10 cellular contexts compared by ENCODE assay signal in the genomic region with DNA sequence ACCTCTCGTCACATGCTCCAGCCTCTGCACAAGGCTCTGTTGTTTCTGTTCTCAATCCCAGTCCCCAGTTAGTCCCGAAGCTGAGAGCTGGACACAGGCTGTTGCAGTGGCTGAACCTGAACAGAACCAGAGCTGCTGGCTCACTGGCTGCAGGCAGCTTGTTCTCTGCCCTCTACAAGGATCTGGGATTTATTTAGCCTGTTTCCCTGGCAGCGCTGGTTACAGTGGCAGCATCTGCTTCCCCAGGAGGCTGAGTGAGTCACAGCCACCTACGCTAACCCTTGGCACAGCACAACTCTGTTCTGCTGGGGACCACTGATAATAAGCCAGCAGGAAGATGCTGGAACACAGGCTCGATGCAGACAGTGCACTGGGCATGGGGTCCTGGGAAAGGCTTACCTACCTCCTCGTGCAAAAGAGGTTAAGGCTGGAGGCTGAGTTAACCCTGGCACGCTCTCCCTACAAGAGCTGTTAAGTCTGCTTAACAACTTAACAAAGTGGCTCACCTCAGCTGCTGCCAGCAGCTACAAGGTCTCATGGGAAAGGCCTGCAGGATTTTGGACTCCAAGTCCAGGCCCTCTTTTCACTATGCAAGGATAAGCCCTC.
DNase-seq lines count a peak whose midpoint lies in the region; ATAC-seq and TF ChIP-seq lines count a peak whose summit lies in the region.
"Had no signal": no experiment of that assay in that cellular context is flagged by ENCODE, and none has a peak within 500 bp of the region (broad histone marks: within the 10 kb centered on the region; RNA-seq: fewer than 3 reads in every experiment).

No MANE protein-coding gene starts in this region.

- no peak overlapping the region for H3K27ac ChIP-seq in RWPE1

- ATAC-seq in GM21367 (IDR thresholded peaks at IDR 0.05; ENCODE audit: unreplicated experiment) = no peak
- ATAC-seq: stimulated activated naive B cell treated with anti-CD40 and anti-IgM and Interleukin-4, amounts not matched to agents 10 μg/mL and 1 μg/mL and 100 μg/mL, for 72 hours had no signal

- DNase-seq in GM03348 (ENCODE audit: low spot score) = peak; percentile 86
- DNase-seq in RWPE1 (ENCODE audit: low spot score) = peak; percentile 68
- peak; percentile 75 for DNase-seq in fibroblast of peridontal ligament (ENCODE audit: extremely low read depth)
- DNase-seq in putamen (ENCODE audit: low spot score) = peak; percentile 80
- no peak for DNase-seq in UCSD-AML1 (lab: John Stamatoyannopoulos, UW; ENCODE audit: unreplicated experiment)
- DNase-seq in NCI-H774 (lab: John Stamatoyannopoulos, UW) = no peak
- DNase-seq in activated effector memory CD4-positive, alpha-beta T cell treated with anti-CD3 and anti-CD28 coated beads, Interleukin-2, amount 50 U/mL, for 16 hours = no peak
- DNase-seq: naive B cell; stimulated activated naive B cell treated with anti-CD40 and anti-IgM and Interleukin-4, amounts not matched to agents 10 μg/mL and 1 μg/mL and 100 μg/mL, for 72 hours had no signal

- CTCF ChIA-PET in RWPE1 (lab: Yijun Ruan, JAX) = no interaction called here

- POLR2A ChIA-PET in RWPE1 (lab: Yijun Ruan, JAX; ENCODE audit: low non-redundant PET) = no interaction called here

- TF ChIP-seq CTCF in RWPE1 (conservative IDR thresholded peaks at IDR 0.05; ENCODE audit: low read depth) = no peak

Comparison
In these comparisons a context has a peak if more than half of its experiments do, and no peak if none do; other contexts are left out.
1. DNase-seq: peak in GM03348 (single experiment), RWPE1 (single experiment), fibroblast of peridontal ligament (single experiment) and putamen (single experiment); none in UCSD-AML1 (single experiment), NCI-H774 (single experiment) and activated effector memory CD4-positive, alpha-beta T cell treated with anti-CD3 and anti-CD28 coated beads, Interleukin-2, amount 50 U/mL, for 16 hours (single experiment).